ENCODE assay signal across 22 cellular contexts in genomic region chr3:157146664-157147082, GRCh38. TPM values are rescaled to one million over a fixed set of nuclear protein-coding genes. Genes with fewer than 3 reads are reported as not detected.
DNase-seq lines count a peak whose midpoint lies in the region; ATAC-seq and TF ChIP-seq lines count a peak whose summit lies in the region.
"Had no signal": no experiment of that assay in that cellular context is flagged by ENCODE, and none has a peak within 500 bp of the region (broad histone marks: within the 10 kb centered on the region; RNA-seq: fewer than 3 reads in every experiment).

No MANE protein-coding gene starts in this region.

- no peak overlapping the region for H3K9ac ChIP-seq in smooth muscle cell (ENCODE audit: low read depth)
- H3K9ac ChIP-seq: parathyroid adenoma had no signal

- peaks cover 49% of the 10 kb centered on the region for H4K20me1 ChIP-seq in smooth muscle cell (ENCODE audit: low read depth)

- H3K36me3 Mint-ChIP-seq in activated naive CD4-positive, alpha-beta T cell treated with anti-CD3 and anti-CD28 coated beads, Interleukin-2, amount 50 U/mL, for 24 hours = peaks cover 17% of the 10 kb centered on the region
- peaks cover 89% of the 10 kb centered on the region for H3K36me3 Mint-ChIP-seq in effector memory CD8-positive, alpha-beta T cell (ENCODE audit: insufficient read depth)
- no peaks in the 10 kb centered on the region for H3K36me3 Mint-ChIP-seq in glutamatergic neuron (ENCODE audit: unreplicated experiment)

- H3K79me2 ChIP-seq in smooth muscle cell (ENCODE audit: low read depth) = peaks cover 8% of the 10 kb centered on the region
- H3K79me2 ChIP-seq: parathyroid adenoma had no signal

- H3K4me1 ChIP-seq in smooth muscle cell (ENCODE audit: low read depth) = no peaks in the 10 kb centered on the region
- H3K4me1 ChIP-seq: body of pancreas, SJCRH30 had no signal

- no peak for DNase-seq in activated naive CD4-positive, alpha-beta T cell (lab: John Stamatoyannopoulos, UW)
- peak; percentile 31 for DNase-seq in M059J (ENCODE audit: low read depth)
- DNase-seq in effector memory CD8-positive, alpha-beta T cell = no peak
- DNase-seq in smooth muscle cell (lab: John Stamatoyannopoulos, UW; ENCODE audit: unreplicated experiment) = no peak
- DNase-seq in WERI-Rb-1 = no peak
- no peak for DNase-seq in glutamatergic neuron
- no peak for DNase-seq in A172 (ENCODE audit: low spot score)
- DNase-seq: activated CD4-positive, alpha-beta T cell treated with anti-CD3 and anti-CD28 coated beads, Interleukin-2, amount 50 U/mL, for 4 hours; body of pancreas; GF-D8; hippocampal formation; Kasumi-1; left cardiac atrium; NCI-H187 treated with DMSO at 0.1 percent for 48 hours; NCI-H510A treated with DMSO at 0.1 percent for 48 hours; SJCRH30; stimulated activated CD4-positive, alpha-beta T cell treated with anti-CD3 and anti-CD28 coated beads, Interleukin-12 subunit alpha, Interleukin-12 subunit beta, amount 100 ng/mL, for 4 hours; stimulated activated naive CD8-positive, alpha-beta T cell treated with anti-CD3 and anti-CD28 coated beads, Interleukin-15, amount 100 ng/mL, for 72 hours; T1000 had no signal

- H3K4me3 ChIP-seq in smooth muscle cell = no peak overlapping the region
- H3K4me3 ChIP-seq in WERI-Rb-1 (ENCODE audit: low read depth, low read length) = no peak overlapping the region
- H3K4me3 ChIP-seq: body of pancreas, SJCRH30 had no signal

- H3K4me1 Mint-ChIP-seq in activated naive CD4-positive, alpha-beta T cell treated with anti-CD3 and anti-CD28 coated beads, Interleukin-2, amount 50 U/mL, for 24 hours = peaks cover 32% of the 10 kb centered on the region
- peaks cover 6 to 31% of the 10 kb centered on the region in 2 donors for H3K4me1 Mint-ChIP-seq in effector memory CD8-positive, alpha-beta T cell (ENCODE audit: low read depth in 2 of 2)
- H3K4me1 Mint-ChIP-seq in glutamatergic neuron (ENCODE audit: low read depth, unreplicated experiment) = no peaks in the 10 kb centered on the region

- H3K36me3 ChIP-seq in smooth muscle cell (ENCODE audit: low read depth) (peaks cover 48% of the 10 kb centered on the region), WERI-Rb-1 (peaks cover 69% of the 10 kb centered on the region)

- H3K4me2 ChIP-seq in smooth muscle cell = no peak overlapping the region

- peaks cover 63% of the 10 kb centered on the region for H3F3A ChIP-seq in smooth muscle cell (ENCODE audit: low read depth)

- H3K4me3 Mint-ChIP-seq in activated naive CD4-positive, alpha-beta T cell treated with anti-CD3 and anti-CD28 coated beads, Interleukin-2, amount 50 U/mL, for 24 hours = no peak overlapping the region
- H3K4me3 Mint-ChIP-seq in effector memory CD8-positive, alpha-beta T cell = peak overlapping the region in 1 of 2 donors; percentile 3
- no peak overlapping the region for H3K4me3 Mint-ChIP-seq in glutamatergic neuron (ENCODE audit: unreplicated experiment)
- H3K4me3 Mint-ChIP-seq: stimulated activated naive CD8-positive, alpha-beta T cell treated with anti-CD3 and anti-CD28 coated beads, Interleukin-15, amount 100 ng/mL, for 72 hours had no signal

- no peaks in the 10 kb centered on the region for H3K9me3 Mint-ChIP-seq in activated naive CD4-positive, alpha-beta T cell treated with anti-CD3 and anti-CD28 coated beads, Interleukin-2, amount 50 U/mL, for 24 hours
- H3K9me3 Mint-ChIP-seq in effector memory CD8-positive, alpha-beta T cell = no peaks in the 10 kb centered on the region
- H3K9me3 Mint-ChIP-seq in glutamatergic neuron (ENCODE audit: unreplicated experiment) = peaks cover 2% of the 10 kb centered on the region
- H3K9me3 Mint-ChIP-seq: stimulated activated naive CD8-positive, alpha-beta T cell treated with anti-CD3 and anti-CD28 coated beads, Interleukin-15, amount 100 ng/mL, for 72 hours had no signal

- H3K27me3 ChIP-seq in smooth muscle cell (ENCODE audit: low read depth) = no peaks in the 10 kb centered on the region
- H3K27me3 ChIP-seq in WERI-Rb-1 (ENCODE audit: insufficient read depth, low read depth, severe bottlenecking) = no peaks in the 10 kb centered on the region
- H3K27me3 ChIP-seq: body of pancreas, SJCRH30 had no signal

- no peaks in the 10 kb centered on the region for H3K27me3 Mint-ChIP-seq in activated naive CD4-positive, alpha-beta T cell treated with anti-CD3 and anti-CD28 coated beads, Interleukin-2, amount 50 U/mL, for 24 hours
- no peaks in the 10 kb centered on the region for H3K27me3 Mint-ChIP-seq in effector memory CD8-positive, alpha-beta T cell
- no peaks in the 10 kb centered on the region for H3K27me3 Mint-ChIP-seq in glutamatergic neuron (ENCODE audit: unreplicated experiment)
- H3K27me3 Mint-ChIP-seq: stimulated activated naive CD8-positive, alpha-beta T cell treated with anti-CD3 and anti-CD28 coated beads, Interleukin-15, amount 100 ng/mL, for 72 hours had no signal

- no peak for TF ChIP-seq CTCF in smooth muscle cell (IDR thresholded peaks at IDR 0.05; ENCODE audit: borderline replicate concordance, insufficient read depth, poor library complexity, severe bottlenecking)
- no peak for TF ChIP-seq CTCF in WERI-Rb-1 (IDR thresholded peaks at IDR 0.05; ENCODE audit: low read depth, low read length)
- no peak for TF ChIP-seq CTCF in glutamatergic neuron (IDR thresholded peaks at IDR 0.05; ENCODE audit: partially characterized antibody, unreplicated experiment)

- H3K27ac Mint-ChIP-seq in activated naive CD4-positive, alpha-beta T cell treated with anti-CD3 and anti-CD28 coated beads, Interleukin-2, amount 50 U/mL, for 24 hours = peak overlapping the region; percentile 62
- peak overlapping the region in 1 of 2 donors; percentile 81 for H3K27ac Mint-ChIP-seq in effector memory CD8-positive, alpha-beta T cell
- H3K27ac Mint-ChIP-seq in glutamatergic neuron (ENCODE audit: unreplicated experiment) = no peak overlapping the region

- ATAC-seq in effector memory CD8-positive, alpha-beta T cell (replicated peaks) = peak; percentile 20
- ATAC-seq: body of pancreas; left cardiac atrium; stimulated activated naive CD8-positive, alpha-beta T cell treated with anti-CD3 and anti-CD28 coated beads, Interleukin-15, amount 100 ng/mL, for 72 hours had no signal

- no peaks in the 10 kb centered on the region for H3K9me3 ChIP-seq in smooth muscle cell (replicated peaks; ENCODE audit: low read depth)
- H3K9me3 ChIP-seq in WERI-Rb-1 (ENCODE audit: severe bottlenecking) = no peaks in the 10 kb centered on the region
- H3K9me3 ChIP-seq: body of pancreas, SJCRH30 had no signal

- no peak overlapping the region for H2AFZ ChIP-seq in smooth muscle cell (ENCODE audit: low read depth)
- H2AFZ ChIP-seq: parathyroid adenoma had no signal

- H3K27ac ChIP-seq in smooth muscle cell (ENCODE audit: low read depth) (peak overlapping the region; percentile 39), WERI-Rb-1 (no peak overlapping the region)
- H3K27ac ChIP-seq: body of pancreas, HL-60, parathyroid adenoma, SJCRH30 had no signal

RNA-seq across cellular contexts. Expression of gene CCNL1, which starts 13.3 kb away (rescaled TPM):
- 62.9 and 66.2 TPM in 2 replicates for total RNA-seq in M059J (2014; rRNA removed; shearing (Covaris generic))
- total RNA-seq in smooth muscle cell (599 and 780 TPM in 2 replicates), glutamatergic neuron (ENCODE audit: unreplicated experiment) (123 TPM)
- 173 and 184 TPM in 2 replicates for polyA plus RNA-seq in smooth muscle cell
- total RNA-seq in A172 (2014; rRNA removed; shearing (Covaris generic)) = 69.1 and 75.0 TPM in 2 replicates
